In the genomic region with DNA sequence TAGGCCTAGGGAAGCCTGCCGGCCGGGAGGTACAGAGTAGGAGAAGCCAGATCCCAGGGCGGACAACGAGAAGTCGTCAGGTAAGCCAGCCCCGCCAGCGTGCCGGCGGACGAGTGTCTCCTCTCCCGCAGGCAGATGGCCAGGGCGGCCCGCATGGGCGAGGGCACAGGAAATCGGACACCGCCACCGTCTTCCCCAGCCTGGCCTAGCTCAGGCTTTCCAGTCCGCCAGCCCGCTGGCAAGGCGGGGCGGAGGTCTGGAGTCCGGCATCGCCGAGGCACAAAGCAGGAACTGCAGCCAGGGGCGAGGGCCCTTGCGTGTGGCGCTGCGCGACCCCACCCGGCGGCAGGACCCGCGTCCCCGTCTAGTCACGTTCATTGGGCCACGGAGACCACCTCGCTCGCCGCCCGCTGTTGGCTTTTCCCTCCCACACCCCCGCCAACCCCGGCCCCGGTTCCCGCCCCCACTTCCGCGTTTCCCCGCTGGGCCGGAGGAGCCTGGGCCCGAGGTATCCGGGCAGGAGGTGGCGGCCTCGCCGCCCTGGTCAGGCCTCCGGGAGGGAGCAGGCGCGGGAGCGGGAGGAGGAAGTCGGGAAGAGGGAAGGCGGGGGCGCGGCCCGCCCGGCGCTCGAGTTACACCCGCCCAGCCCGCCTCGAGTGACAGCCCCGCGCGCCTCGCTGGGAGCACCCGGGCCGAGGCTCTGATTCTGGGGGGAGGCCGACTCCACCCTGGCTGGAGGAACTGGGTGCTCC, we compare ENCODE assay signal across 8 cellular contexts. TPM values are rescaled to one million over a fixed set of nuclear protein-coding genes. Genes with fewer than 3 reads are reported as not detected.
A peak's percentile ranks its signal among the peaks of the same experiment; 100 is the strongest.
DNase-seq lines count a peak whose midpoint lies in the region; ATAC-seq and TF ChIP-seq lines count a peak whose summit lies in the region.

GPD2 (plus strand) TSS at position 655 of the 752 bp plus-strand sequence. CDS start 39,727 bp downstream, outside the sequence.

- H3K79me2 ChIP-seq in OCI-LY1 (ENCODE audit: insufficient read depth, low read length): no peaks in the 10 kb centered on the region

- H3F3A ChIP-seq in OCI-LY1 (ENCODE audit: insufficient read depth, low read length): no peaks in the 10 kb centered on the region

- H3K4me2 ChIP-seq in OCI-LY1 (ENCODE audit: low read length): peak within 1 kb of the TSS; percentile 88

- H3K36me3 Mint-ChIP-seq in CD4-positive, alpha-beta T cell (ENCODE audit: low read depth): peaks cover 6% of the 10 kb centered on the region

- no peaks in the 10 kb centered on the region for H3K9me3 Mint-ChIP-seq in CD4-positive, alpha-beta T cell

- no peaks in the 10 kb centered on the region for H3K9me2 ChIP-seq in OCI-LY1 (ENCODE audit: low read depth, low read length)

- H3K4me1 ChIP-seq in OCI-LY1 (ENCODE audit: insufficient read depth, low read length, severe bottlenecking) (peaks cover 23% of the 10 kb centered on the region), mucosa of descending colon (ENCODE audit: low read depth) (peaks cover 7% of the 10 kb centered on the region)

- H3K27ac Mint-ChIP-seq in CD4-positive, alpha-beta T cell: peak within 1 kb of the TSS; percentile 95

- no peaks in the 10 kb centered on the region for H4K20me1 ChIP-seq in OCI-LY1 (ENCODE audit: insufficient read depth, low read length)

- ATAC-seq in CD4-positive, alpha-beta T cell (ENCODE audit: poor library complexity): peak; percentile 63
- ATAC-seq in GM19328 (IDR thresholded peaks at IDR 0.05; ENCODE audit: unreplicated experiment): peak; percentile 44
- ATAC-seq in HG03460 (IDR thresholded peaks at IDR 0.05; ENCODE audit: unreplicated experiment): peak; percentile 48
- ATAC-seq in mucosa of descending colon: peak; percentile 96

- POLR2A ChIA-PET in CD4-positive, alpha-beta T cell (lab: Charles Lee): interaction anchor here (0.6 to 4.6 kb wide), 8 partner anchors 28 to 104 kb away, joined by 3 to 50 read pairs (median 4); partner anchors contain the start of gene NR4A2

- peaks cover 33% of the 10 kb centered on the region for H3K4me1 Mint-ChIP-seq in CD4-positive, alpha-beta T cell (ENCODE audit: low read depth)

- peak; percentile 25 to 61 (median 43) for DNase-seq in CD4-positive, alpha-beta T cell
- DNase-seq in activated T-cell treated with anti-CD3 and anti-CD28 coated beads for 4 hours (peak; percentile 43), epithelial cell of prostate (ENCODE audit: low read depth, low spot score) (no peak), mucosa of descending colon (peak; percentile 91 to 96 (median 95))
- peak; percentile 24 to 37 for DNase-seq in stimulated activated CD8-positive, alpha-beta memory T cell treated with anti-CD3 and anti-CD28 coated beads, Interleukin-4, amount 100 ng/mL, for 4 hours (ENCODE audit: low read depth in 2 of 2, low spot score in 1 of 2)

- H3K9ac ChIP-seq in OCI-LY1 (ENCODE audit: low read length): peak within 1 kb of the TSS; percentile 73

- H3K36me3 ChIP-seq in OCI-LY1 (ENCODE audit: insufficient read depth, low read length) (no peaks in the 10 kb centered on the region), mucosa of descending colon (ENCODE audit: low read depth) (no peaks in the 10 kb centered on the region)

- peak within 1 kb of the TSS; percentile 96 for H3K4me3 Mint-ChIP-seq in CD4-positive, alpha-beta T cell

- intact Hi-C loops in CD4-positive, alpha-beta T cell (cut with DNase I, micrococcal nuclease): loop anchor here (1.0 to 5.0 kb wide), 3 partner anchors 36 to 104 kb away; partner anchors contain the start of gene NR4A2 (in 1 of the 2)
- intact Hi-C loops in mucosa of descending colon (cut with DNase I, micrococcal nuclease): no loop called here

- H3K27me3 Mint-ChIP-seq in CD4-positive, alpha-beta T cell: no peaks in the 10 kb centered on the region

- peak within 1 kb of the TSS; percentile 70 for H3K4me3 ChIP-seq in OCI-LY1 (ENCODE audit: low read depth, low read length, poor library complexity, severe bottlenecking)
- H3K4me3 ChIP-seq in mucosa of descending colon: peak within 1 kb of the TSS; percentile 48

- no peak for TF ChIP-seq CTCF in CD4-positive, alpha-beta T cell (IDR thresholded peaks at IDR 0.05)
- TF ChIP-seq CTCF in OCI-LY1 (IDR thresholded peaks at IDR 0.05; ENCODE audit: low read length): no peak
- no peak for TF ChIP-seq CTCF in mucosa of descending colon (IDR thresholded peaks at IDR 0.05)

- H2AFZ ChIP-seq in OCI-LY1 (ENCODE audit: low read length): peak within 1 kb of the TSS; percentile 44; the same call in 1 of the 2 replicates

- CTCF ChIA-PET in CD4-positive, alpha-beta T cell (lab: Charles Lee): interaction anchor here (1.3 kb wide), 1 partner anchor 107 kb away, joined by 3 read pairs; no protein-coding TSS in a partner anchor

- H3K9me3 ChIP-seq in CD4-positive, alpha-beta T cell (ENCODE audit: control insufficient read depth, low read length): no peaks in the 10 kb centered on the region
- H3K9me3 ChIP-seq in OCI-LY1 (ENCODE audit: low read length) (no peaks in the 10 kb centered on the region), mucosa of descending colon (no peaks in the 10 kb centered on the region)

- no peaks in the 10 kb centered on the region for H3K27me3 ChIP-seq in CD4-positive, alpha-beta T cell (ENCODE audit: control insufficient read depth, insufficient read depth, low read length)
- H3K27me3 ChIP-seq in OCI-LY1 (ENCODE audit: insufficient read depth, low read length): no peaks in the 10 kb centered on the region

- H3K27ac ChIP-seq in CD4-positive, alpha-beta T cell (ENCODE audit: low read depth, low read length): peak within 1 kb of the TSS; percentile 33
- H3K27ac ChIP-seq in OCI-LY1 (ENCODE audit: low read depth, low read length, poor library complexity, severe bottlenecking) (no peak within 1 kb of the TSS), epithelial cell of prostate (peak within 1 kb of the TSS; percentile 93)

RNA-seq across cellular contexts. Expression of gene GPD2, which starts in this region (rescaled TPM):
- 1 to 10 TPM; 6.2 to 6.7 TPM for total RNA-seq in CD4-positive, alpha-beta T cell
- 10 to 100 TPM; 42.9 to 83.5 (median 77.9) TPM for total RNA-seq in mucosa of descending colon

Comparison
In these comparisons a context has a peak if more than half of its experiments do, and no peak if none do; other contexts are left out.
1. RNA of gene GPD2 (total RNA-seq): 42.9 to 83.5 TPM in mucosa of descending colon; 6.2 to 6.7 TPM in CD4-positive, alpha-beta T cell; every median in the first group is over 4 times any median in the second.
2. ATAC-seq: peak in every context shown above with its lines; median percentile 96 in mucosa of descending colon; 63 in CD4-positive, alpha-beta T cell; 48 in HG03460; 44 in GM19328.
3. intact Hi-C loops: an anchor here in CD4-positive, alpha-beta T cell (1.0 to 5.0 kb wide); none called in mucosa of descending colon.